9 cellular contexts compared by ENCODE assay signal in the genomic region with DNA sequence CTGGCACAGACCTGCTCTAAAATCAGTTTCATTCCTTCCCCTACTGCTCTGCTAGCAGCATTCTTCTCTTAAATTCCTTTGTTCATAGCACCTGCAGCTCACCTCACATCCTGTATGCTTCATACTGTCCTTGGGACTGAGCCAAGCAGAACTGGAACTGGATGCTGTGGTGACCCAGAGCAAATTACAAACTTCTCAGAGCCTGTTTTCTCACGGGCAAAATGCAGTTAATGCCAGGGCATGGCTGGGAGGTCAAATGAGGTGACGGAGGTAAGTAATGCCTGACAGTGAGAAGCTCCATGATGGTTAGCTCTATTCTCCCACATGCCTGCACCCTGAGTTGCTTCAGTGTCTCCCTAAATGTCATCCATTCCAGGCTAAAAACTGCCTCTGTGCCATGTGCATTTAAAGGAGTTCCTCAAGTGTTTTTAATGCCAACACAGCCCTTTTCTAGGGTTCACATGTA. TPM values are rescaled to one million over a fixed set of nuclear protein-coding genes. Genes with fewer than 3 reads are reported as not detected.
A peak's percentile ranks its signal among the peaks of the same experiment; 100 is the strongest.
DNase-seq lines count a peak whose midpoint lies in the region; ATAC-seq and TF ChIP-seq lines count a peak whose summit lies in the region.
"Had no signal": no experiment of that assay in that cellular context is flagged by ENCODE, and none has a peak within 500 bp of the region (broad histone marks: within the 10 kb centered on the region; RNA-seq: fewer than 3 reads in every experiment).

No MANE protein-coding gene starts in this region.

- no peaks in the 10 kb centered on the region for H3K36me3 Mint-ChIP-seq in natural killer cell

- ATAC-seq in GM18498 (IDR thresholded peaks at IDR 0.05; ENCODE audit: unreplicated experiment) (peak; percentile 92), GM21515 (IDR thresholded peaks at IDR 0.05; ENCODE audit: unreplicated experiment) (peak; percentile 70), HG03521 (IDR thresholded peaks at IDR 0.05; ENCODE audit: unreplicated experiment) (peak; percentile 86), natural killer cell (no peak), HG03039 (IDR thresholded peaks at IDR 0.05; ENCODE audit: unreplicated experiment) (no peak), Right ventricle myocardium inferior (no peak)

- H3K4me1 Mint-ChIP-seq in natural killer cell, result no peaks in the 10 kb centered on the region

- H3K27ac Mint-ChIP-seq in natural killer cell, result peak overlapping the region in 1 of 2 donors; percentile 25

- no peaks in the 10 kb centered on the region for H3K27me3 Mint-ChIP-seq in natural killer cell (ENCODE audit: low read depth in 2 of 2)

- H3K4me3 Mint-ChIP-seq in natural killer cell, result no peak overlapping the region

- DNase-seq in epithelial cell of esophagus (ENCODE audit: low read depth) (peak; percentile 78), natural killer cell (no peak), Right ventricle myocardium inferior (ENCODE audit: missing footprints) (no peak)
- no peak for DNase-seq in stimulated activated CD4-positive, alpha-beta T cell treated with anti-CD3 and anti-CD28 coated beads, Interleukin-12 subunit alpha, Interleukin-12 subunit beta, amount 100 ng/mL, for 4 hours
- DNase-seq: T1000 had no signal

- H3K9me3 Mint-ChIP-seq in natural killer cell, result no peaks in the 10 kb centered on the region

- no peak overlapping the region for H3K4me3 ChIP-seq in epithelial cell of esophagus (ENCODE audit: low read length)

- intact Hi-C loops in natural killer cell (cut with micrococcal nuclease), result no loop called here
- intact Hi-C loops in Right ventricle myocardium inferior (cut with DNase I), result no loop called here

- TF ChIP-seq CTCF in epithelial cell of esophagus (IDR thresholded peaks at IDR 0.05; ENCODE audit: insufficient read depth, low read depth, low read length, missing control alignments) (no peak), natural killer cell (IDR thresholded peaks at IDR 0.05) (no peak)

RNA-seq across cellular contexts. Expression of a gene that starts 29.7 kb away (rescaled TPM):
- total RNA-seq in natural killer cell (10 to 100 TPM; 22.7 to 31.5 (median 25.7) TPM), Right ventricle myocardium inferior (14.1 TPM)

Comparison
In these comparisons a context has a peak if more than half of its experiments do, and no peak if none do; other contexts are left out.
1. ATAC-seq: peak in GM18498 (single experiment), GM21515 (single experiment) and HG03521 (single experiment); none in natural killer cell (0 of 3), HG03039 (single experiment) and Right ventricle myocardium inferior (single experiment).